Comparison of ENCODE assay signal across 18 cellular contexts in the genomic region with DNA sequence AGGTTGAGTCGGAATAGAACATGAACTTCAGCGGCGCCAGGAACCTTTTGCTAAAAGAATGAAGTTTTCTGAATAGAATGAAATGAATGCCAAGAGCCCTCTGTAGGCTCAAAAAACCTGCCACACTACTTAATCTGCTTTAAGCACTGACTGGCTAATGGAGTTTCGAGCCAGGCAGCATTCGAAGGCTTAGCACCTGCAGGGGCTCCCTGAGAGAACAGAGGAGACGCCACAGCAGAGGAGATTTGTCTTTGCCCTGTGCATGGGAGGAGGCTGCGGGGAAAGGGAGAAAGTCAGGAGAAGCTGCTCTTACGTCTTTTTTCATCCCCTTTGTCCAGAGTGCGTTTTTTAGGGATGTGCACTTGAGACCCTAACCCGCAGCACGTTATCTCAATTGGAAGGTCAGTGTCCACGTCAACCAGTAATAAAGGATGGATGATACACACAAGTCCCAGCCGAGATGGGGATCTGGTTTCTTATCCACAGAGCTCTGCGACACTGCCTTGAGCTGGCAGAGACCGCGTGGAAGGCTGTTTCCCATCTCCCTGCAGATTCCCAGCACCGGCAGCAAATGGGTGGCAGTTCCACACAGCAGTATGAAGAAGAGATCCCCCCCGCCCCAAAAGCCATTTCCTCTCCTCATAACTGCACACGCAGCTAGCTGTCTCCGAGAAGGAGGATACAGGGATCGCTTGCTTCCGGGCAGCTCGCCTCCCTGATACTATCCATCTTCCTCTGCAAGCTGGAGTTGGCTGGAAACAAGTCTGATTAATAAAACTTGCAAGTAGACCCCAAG.
A peak's percentile ranks its signal among the peaks of the same experiment; 100 is the strongest.
DNase-seq lines count a peak whose midpoint lies in the region; FAIRE-seq and TF ChIP-seq lines count a peak whose summit lies in the region.
"Had no signal": no experiment of that assay in that cellular context is flagged by ENCODE, and none has a peak within 500 bp of the region (broad histone marks: within the 10 kb centered on the region; RNA-seq: fewer than 3 reads in every experiment).

No MANE protein-coding gene starts in this region.

- H3K36me3 Mint-ChIP-seq in endodermal cell (ENCODE audit: low read depth): no peaks in the 10 kb centered on the region
- H3K36me3 Mint-ChIP-seq: CD14-positive monocyte, IgD-negative memory B cell had no signal

- H3K36me3 ChIP-seq in WERI-Rb-1 (no peaks in the 10 kb centered on the region), endodermal cell (ENCODE audit: control insufficient read depth, insufficient read depth, low read length) (no peaks in the 10 kb centered on the region)

- H3K4me3 ChIP-seq in WERI-Rb-1 (ENCODE audit: low read depth, low read length) (no peak overlapping the region), endodermal cell (ENCODE audit: low read length) (no peak overlapping the region)

- no peak for TF ChIP-seq POLR2A in GM12891 (IDR thresholded peaks at IDR 0.05; ENCODE audit: low read depth, low read length)

- H3K27ac ChIP-seq in WERI-Rb-1 (no peak overlapping the region), endodermal cell (ENCODE audit: low read depth, low read length) (peak overlapping the region; percentile 19), substantia nigra (ENCODE audit: low read depth, low read length, poor library complexity, severe bottlenecking) (peak overlapping the region; percentile 85)

- H3K9me3 Mint-ChIP-seq in endodermal cell: no peaks in the 10 kb centered on the region
- H3K9me3 Mint-ChIP-seq: IgD-negative memory B cell had no signal

- WGBS in endodermal cell (ENCODE audit: insufficient coverage in 1 of 2, insufficient read length in 1 of 2), 2 experiments: 89 to 92% methylated on average over 15 to 23 of the region's 23 CpGs

- no peak for FAIRE-seq in GM12891 (lab: Jason Lieb, UNC)
- FAIRE-seq: A204.1, D721Med had no signal

- H3K27me3 ChIP-seq in WERI-Rb-1 (ENCODE audit: insufficient read depth, low read depth, severe bottlenecking): peaks cover 36% of the 10 kb centered on the region
- H3K27me3 ChIP-seq in endodermal cell (ENCODE audit: control insufficient read depth, insufficient read depth, low read length, poor library complexity, severe bottlenecking): no peaks in the 10 kb centered on the region

- H3K4me1 ChIP-seq in endodermal cell (ENCODE audit: control insufficient read depth, insufficient read depth, low read length): no peaks in the 10 kb centered on the region

- peaks cover 4% of the 10 kb centered on the region for H3K4me1 Mint-ChIP-seq in endodermal cell
- H3K4me1 Mint-ChIP-seq: CD14-positive monocyte, IgD-negative memory B cell had no signal

- H3K9ac ChIP-seq in endodermal cell (ENCODE audit: extremely low read depth, low read length, poor library complexity, severe bottlenecking): no peak overlapping the region

- TF ChIP-seq CTCF in WERI-Rb-1 (IDR thresholded peaks at IDR 0.05; ENCODE audit: low read depth, low read length): no peak
- TF ChIP-seq CTCF in endodermal cell (conservative IDR thresholded peaks at IDR 0.05): no peak

- DNase-seq in D341Med (ENCODE audit: low spot score) (peak; percentile 77), WERI-Rb-1 (peak; percentile 76), endodermal cell (no peak), substantia nigra (lab: John Stamatoyannopoulos, UW) (peak in 1 of 49 donors; percentile 27), midbrain (lab: John Stamatoyannopoulos, UW) (no peak), GM12891 (ENCODE audit: insufficient read length, low spot score) (no peak)
- DNase-seq in activated CD8-positive, alpha-beta memory T cell treated with anti-CD3 and anti-CD28 coated beads for 24 hours: no peak
- DNase-seq: DMS53; GDM1; Kasumi-1; NCI-H1694 treated with DMSO at 0.1 percent for 48 hours; NCI-H2081 treated with DMSO at 0.1 percent for 48 hours; NCI-H69; NK-92 treated with Interleukin-12 subunit alpha and Interleukin-12 subunit beta, amount 100 ng/mL, for 24 hours had no signal

- H3K27me3 Mint-ChIP-seq in endodermal cell (ENCODE audit: insufficient read depth): peaks cover 5% of the 10 kb centered on the region
- H3K27me3 Mint-ChIP-seq: IgD-negative memory B cell had no signal

- H3K4me3 Mint-ChIP-seq in endodermal cell: no peak overlapping the region
- H3K4me3 Mint-ChIP-seq: CD14-positive monocyte, IgD-negative memory B cell had no signal

- H3K9me3 ChIP-seq in WERI-Rb-1 (ENCODE audit: severe bottlenecking) (no peaks in the 10 kb centered on the region), endodermal cell (ENCODE audit: control insufficient read depth, low read length) (no peaks in the 10 kb centered on the region)

- H3K27ac Mint-ChIP-seq in endodermal cell: no peak overlapping the region
- H3K27ac Mint-ChIP-seq: CD14-positive monocyte, IgD-negative memory B cell had no signal

TF ChIP-seq in GM12891, 5 proteins besides CTCF, POLR2A, EP300 and RAD21:
- TF ChIP-seq POU2F2 (IDR thresholded peaks at IDR 0.05; ENCODE audit: low read depth, low read length) (no peak), SPI1 (IDR thresholded peaks at IDR 0.05; ENCODE audit: low read depth, low read length) (no peak), PAX5 (IDR thresholded peaks at IDR 0.05; ENCODE audit: insufficient read depth, low read length, severe bottlenecking) (no peak)

Comparison
In these comparisons a context has a peak if more than half of its experiments do, and no peak if none do; other contexts are left out.
1. DNase-seq: peak in D341Med (single experiment) and WERI-Rb-1 (single experiment); none in endodermal cell (single experiment), midbrain (single experiment), activated CD8-positive, alpha-beta memory T cell treated with anti-CD3 and anti-CD28 coated beads for 24 hours (single experiment) and GM12891 (single experiment).